In genomic region chr13:29933401-29933800, GRCh38 we compare ENCODE assay signal across 28 cellular contexts.
"Had no signal": no experiment of that assay in that cellular context is flagged by ENCODE, and none has a peak within 500 bp of the region (broad histone marks: within the 10 kb centered on the region; RNA-seq: fewer than 3 reads in every experiment).

No MANE protein-coding gene starts in this region.

- H3K27me3 Mint-ChIP-seq: progenitor cell of endocrine pancreas; stimulated activated naive CD8-positive, alpha-beta T cell treated with anti-CD3 and anti-CD28 coated beads, Interleukin-15, Interleukin-2, amounts not matched to agents 100 ng/mL and 50 ng/mL, for 24 hours had no signal

- H3K36me3 ChIP-seq: neural progenitor cell, ovary, right lobe of liver, sigmoid colon, stomach, thoracic aorta, thyroid gland, tibial nerve, upper lobe of right lung, uterus had no signal

- H3K4me1 ChIP-seq: parathyroid adenoma, psoas muscle, sigmoid colon, thyroid gland, uterus had no signal

- ATAC-seq: natural killer cell; psoas muscle; right cardiac atrium; right lobe of liver; stimulated activated effector memory CD8-positive, alpha-beta T cell treated with anti-CD3 and anti-CD28 coated beads, Interleukin-12 subunit alpha, Interleukin-12 subunit beta, amount 100 ng/mL, for 72 hours; stimulated activated naive B cell treated with anti-CD40 and anti-IgM and Interleukin-4, amounts not matched to agents 10 μg/mL and 1 μg/mL and 100 μg/mL, for 72 hours; upper lobe of right lung had no signal

- H3K27ac Mint-ChIP-seq: natural killer cell; nephron; neural progenitor cell; progenitor cell of endocrine pancreas; stimulated activated effector memory CD8-positive, alpha-beta T cell treated with anti-CD3 and anti-CD28 coated beads, Interleukin-12 subunit alpha, Interleukin-12 subunit beta, amount 100 ng/mL, for 72 hours; stimulated activated naive B cell treated with anti-CD40 and anti-IgM and Interleukin-4, amounts not matched to agents 10 μg/mL and 1 μg/mL and 100 μg/mL, for 72 hours; stimulated activated naive CD8-positive, alpha-beta T cell treated with anti-CD3 and anti-CD28 coated beads, Interleukin-15, Interleukin-2, amounts not matched to agents 100 ng/mL and 50 ng/mL, for 24 hours; type B pancreatic cell had no signal

- H3K4me3 Mint-ChIP-seq: natural killer cell; nephron; neural progenitor cell; stimulated activated effector memory CD8-positive, alpha-beta T cell treated with anti-CD3 and anti-CD28 coated beads, Interleukin-12 subunit alpha, Interleukin-12 subunit beta, amount 100 ng/mL, for 72 hours; stimulated activated naive B cell treated with anti-CD40 and anti-IgM and Interleukin-4, amounts not matched to agents 10 μg/mL and 1 μg/mL and 100 μg/mL, for 72 hours; stimulated activated naive CD8-positive, alpha-beta T cell treated with anti-CD3 and anti-CD28 coated beads, Interleukin-15, Interleukin-2, amounts not matched to agents 100 ng/mL and 50 ng/mL, for 24 hours; type B pancreatic cell had no signal

- H3K36me3 Mint-ChIP-seq: natural killer cell; stimulated activated naive B cell treated with anti-CD40 and anti-IgM and Interleukin-4, amounts not matched to agents 10 μg/mL and 1 μg/mL and 100 μg/mL, for 72 hours; type B pancreatic cell had no signal

- H3K4me3 ChIP-seq: neural progenitor cell, ovary, psoas muscle, right lobe of liver, sigmoid colon, stomach, thoracic aorta, thyroid gland, tibial nerve, upper lobe of right lung, uterus had no signal

- H3K4me1 Mint-ChIP-seq: nephron had no signal

- H3K27ac ChIP-seq: neural progenitor cell, ovary, parathyroid adenoma, psoas muscle, right lobe of liver, sigmoid colon, stomach, thoracic aorta, thyroid gland, tibial nerve, upper lobe of right lung, uterus had no signal

- H3K9me3 ChIP-seq: ovary, psoas muscle, right lobe of liver, sigmoid colon, stomach, thyroid gland, upper lobe of right lung, uterus had no signal

- H3K27me3 ChIP-seq: neural progenitor cell, ovary, right lobe of liver, sigmoid colon, stomach, thyroid gland, tibial nerve, upper lobe of right lung, uterus had no signal

- DNase-seq: natural killer cell; occipital lobe; ovary; posterior cingulate gyrus; psoas muscle; right cardiac atrium; right lobe of liver; sigmoid colon; small intestine; stimulated activated CD4-positive, alpha-beta T cell treated with anti-CD3 and anti-CD28 coated beads, Interleukin-15, amount 100 ng/mL, for 24 hours; stimulated activated CD4-positive, alpha-beta T cell treated with anti-CD3 and anti-CD28 coated beads, Interleukin-2, amount 100 ng/mL, for 24 hours; stimulated activated CD4-positive, alpha-beta T cell treated with anti-CD3 and anti-CD28 coated beads, Interleukin-2, amount 100 ng/mL, for 48 hours; stimulated activated CD4-positive, alpha-beta T cell treated with anti-CD3 and anti-CD28 coated beads, Interleukin-4, amount 100 ng/mL, for 24 hours; stimulated activated naive B cell treated with anti-CD40 and anti-IgM and Interleukin-4, amounts not matched to agents 10 μg/mL and 1 μg/mL and 100 μg/mL, for 72 hours; stimulated activated naive CD4-positive, alpha-beta T cell treated with Interleukin-2 at 50 U/mL for 16 hours; stomach; thyroid gland; upper lobe of right lung; uterus had no signal

- H3K9me3 Mint-ChIP-seq: natural killer cell; stimulated activated effector memory CD8-positive, alpha-beta T cell treated with anti-CD3 and anti-CD28 coated beads, Interleukin-12 subunit alpha, Interleukin-12 subunit beta, amount 100 ng/mL, for 72 hours; stimulated activated naive B cell treated with anti-CD40 and anti-IgM and Interleukin-4, amounts not matched to agents 10 μg/mL and 1 μg/mL and 100 μg/mL, for 72 hours; stimulated activated naive CD8-positive, alpha-beta T cell treated with anti-CD3 and anti-CD28 coated beads, Interleukin-15, Interleukin-2, amounts not matched to agents 100 ng/mL and 50 ng/mL, for 24 hours; type B pancreatic cell had no signal
